ENCODE assay signal across 11 cellular contexts in genomic region chr1:78102082-78102481, GRCh38. TPM values are rescaled to one million over a fixed set of nuclear protein-coding genes. Genes with fewer than 3 reads are reported as not detected.
DNase-seq lines count a peak whose midpoint lies in the region; ATAC-seq, FAIRE-seq and TF ChIP-seq lines count a peak whose summit lies in the region.
"Had no signal": no experiment of that assay in that cellular context is flagged by ENCODE, and none has a peak within 500 bp of the region (broad histone marks: within the 10 kb centered on the region; RNA-seq: fewer than 3 reads in every experiment).

No MANE protein-coding gene starts in this region.

- H3K14ac ChIP-seq in mesenchymal stem cell (ENCODE audit: low read length in 2 of 2) = no peak overlapping the region

- H2BK15ac ChIP-seq in mesenchymal stem cell (ENCODE audit: low read depth, poor library complexity, severe bottlenecking) = no peak overlapping the region

- no peak overlapping the region for H2BK5ac ChIP-seq in mesenchymal stem cell (ENCODE audit: low read depth, low read length, poor library complexity, severe bottlenecking)

- POLR2A ChIA-PET in AG04450 (lab: Yijun Ruan, JAX) = interaction anchor here (1.4 to 2.5 kb wide), 2 partner anchors 97 to 123 kb away, joined by 5 to 21 read pairs; partner anchors contain the start of genes DNAJB4 and FUBP1

- no peaks in the 10 kb centered on the region for H3K9me3 ChIP-seq in AG04450 (ENCODE audit: control insufficient read depth, insufficient read depth, low read length)
- no peaks in the 10 kb centered on the region for H3K9me3 ChIP-seq in HUES6 (ENCODE audit: control insufficient read depth, insufficient read depth, low read depth, low read length)
- H3K9me3 ChIP-seq in mesenchymal stem cell (ENCODE audit: control insufficient read depth, low read length) = no peaks in the 10 kb centered on the region
- H3K9me3 ChIP-seq in aorta (ENCODE audit: control insufficient read depth, low read length) = no peaks in the 10 kb centered on the region

- H3K9ac ChIP-seq in HUES6 (ENCODE audit: low read length) (no peak overlapping the region), mesenchymal stem cell (ENCODE audit: low read length) (peak overlapping the region; percentile 83)

- H3K4me3 ChIP-seq in AG04450 (ENCODE audit: low read depth, low read length) (no peak overlapping the region), HUES6 (ENCODE audit: low read depth, low read length) (no peak overlapping the region), bronchial epithelial cell (ENCODE audit: low read depth, low read length) (no peak overlapping the region), mesenchymal stem cell (ENCODE audit: insufficient read depth in 1 of 2, low read depth in 1 of 2, low read length in 2 of 2) (peak overlapping the region in 1 of 2 experiments; percentile 5), aorta (ENCODE audit: low read length in 2 of 2) (no peak overlapping the region)

- H2AK5ac ChIP-seq in mesenchymal stem cell (ENCODE audit: low read length, severe bottlenecking) = no peak overlapping the region

- H4K8ac ChIP-seq in mesenchymal stem cell (ENCODE audit: low read length) = no peak overlapping the region

- no peak overlapping the region for H4K91ac ChIP-seq in mesenchymal stem cell (ENCODE audit: low read length)

- FAIRE-seq in bronchial epithelial cell (lab: Jason Lieb, UNC) = no peak

- H3K36me3 ChIP-seq in HUES6 (ENCODE audit: control insufficient read depth, insufficient read depth, low read length) (no peaks in the 10 kb centered on the region), bronchial epithelial cell (ENCODE audit: control insufficient read depth, insufficient read depth, low read length) (no peaks in the 10 kb centered on the region), mesenchymal stem cell (ENCODE audit: control insufficient read depth in 1 of 2, insufficient read depth in 2 of 2, low read depth in 1 of 2, low read length in 2 of 2) (no peaks in the 10 kb centered on the region), aorta (ENCODE audit: control insufficient read depth in 1 of 2, insufficient read depth in 2 of 2, low read length in 1 of 2) (no peaks in the 10 kb centered on the region)

- peak; percentile 75 for DNase-seq in AG04450 (ENCODE audit: low read depth, low spot score)
- DNase-seq in bronchial epithelial cell (ENCODE audit: low read depth) = peak; percentile 50
- peak; percentile 67 for DNase-seq in mesenchymal stem cell
- DNase-seq in HK-2 (ENCODE audit: unreplicated experiment) = no peak
- no peak for DNase-seq in DMS153 (lab: John Stamatoyannopoulos, UW)
- no peak for DNase-seq in aorta
- DNase-seq in NCI-H2107 treated with DMSO at 0.1 percent for 48 hours (lab: John Stamatoyannopoulos, UW; ENCODE audit: unreplicated experiment) = no peak
- DNase-seq: CD4-positive, CD25-positive, alpha-beta regulatory T cell; natural killer cell; NCI-H146 had no signal

- 17% methylated on average over 1 of the region's 3 CpGs for WGBS in mesenchymal stem cell
- WGBS in aorta, 2 donors = 49 to 53% methylated on average over 3 of the region's 3 CpGs

- no peak for TF ChIP-seq CTCF in AG04450 (IDR thresholded peaks at IDR 0.05; ENCODE audit: low read depth, low read length)
- TF ChIP-seq CTCF in bronchial epithelial cell (IDR thresholded peaks at IDR 0.05; ENCODE audit: insufficient read depth, low read length, severe bottlenecking) = no peak

- no peak overlapping the region for H2BK12ac ChIP-seq in mesenchymal stem cell (ENCODE audit: low read length in 2 of 2)

- intact Hi-C loops in aorta (cut with DNase I) = loop anchor here (2.0 to 10.0 kb wide), 3 partner anchors 95 to 267 kb away; no protein-coding TSS in a partner anchor

- no peak overlapping the region for H3K23ac ChIP-seq in mesenchymal stem cell (ENCODE audit: low read length in 2 of 2)

- H3K4ac ChIP-seq in mesenchymal stem cell (ENCODE audit: low read depth in 1 of 2, low read length in 2 of 2) = no peak overlapping the region

- no peak overlapping the region for H2BK120ac ChIP-seq in mesenchymal stem cell (ENCODE audit: low read depth, low read length)

- no peaks in the 10 kb centered on the region for H3K27me3 ChIP-seq in AG04450 (ENCODE audit: control insufficient read depth, insufficient read depth, low read length)
- H3K27me3 ChIP-seq in HUES6 (ENCODE audit: control insufficient read depth, insufficient read depth, low read length) = no peaks in the 10 kb centered on the region
- H3K27me3 ChIP-seq in bronchial epithelial cell (ENCODE audit: control insufficient read depth, insufficient read depth, low read length) = no peaks in the 10 kb centered on the region
- H3K27me3 ChIP-seq in mesenchymal stem cell (ENCODE audit: control insufficient read depth in 1 of 2, insufficient read depth in 1 of 2, low read length in 2 of 2) = no peaks in the 10 kb centered on the region
- H3K27me3 ChIP-seq in aorta (ENCODE audit: control insufficient read depth in 1 of 2, insufficient read depth in 2 of 2, low read length in 1 of 2) = no peaks in the 10 kb centered on the region

- H3K4me1 ChIP-seq in HUES6 (ENCODE audit: control insufficient read depth, insufficient read depth, low read length) (peaks cover 12% of the 10 kb centered on the region; the same call in 1 of the 2 replicates), mesenchymal stem cell (ENCODE audit: control insufficient read depth, insufficient read depth, low read depth, low read length) (peaks cover 2% of the 10 kb centered on the region), aorta (ENCODE audit: control insufficient read depth in 1 of 2, insufficient read depth in 2 of 2, low read length in 2 of 2) (peaks cover 1 to 13% of the 10 kb centered on the region in 2 donors)

- no peak overlapping the region for H3K18ac ChIP-seq in mesenchymal stem cell (ENCODE audit: low read depth in 1 of 2, low read length in 2 of 2)

- H2AFZ ChIP-seq in mesenchymal stem cell (ENCODE audit: low read depth, low read length) = no peak overlapping the region

- no peaks in the 10 kb centered on the region for H3K79me1 ChIP-seq in mesenchymal stem cell (replicated peaks; ENCODE audit: low read length, poor library complexity, severe bottlenecking)

- ATAC-seq in aorta (ENCODE audit: low FRiP score) = no peak
- ATAC-seq: natural killer cell had no signal

- H3K4me2 ChIP-seq in mesenchymal stem cell (ENCODE audit: low read length, poor library complexity, severe bottlenecking) = no peak overlapping the region

- peak overlapping the region; percentile 80 for H3K27ac ChIP-seq in AG04450 (ENCODE audit: low read depth, low read length)
- H3K27ac ChIP-seq in HUES6 (ENCODE audit: low read depth, low read length) = peak overlapping the region; percentile 23; the same call in 1 of the 2 replicates
- H3K27ac ChIP-seq in mesenchymal stem cell (ENCODE audit: low read length, poor library complexity, severe bottlenecking) = peak overlapping the region; percentile 87
- H3K27ac ChIP-seq in aorta (ENCODE audit: low read depth in 1 of 2, low read length in 2 of 2) = peak overlapping the region in 1 of 2 donors; percentile 43

- CTCF ChIA-PET in AG04450 (lab: Charles Lee) = interaction anchor here (0.6 to 5.5 kb wide), 2 partner anchors 10 to 12 kb away, joined by 3 to 64 read pairs; no protein-coding TSS in a partner anchor

RNA-seq across cellular contexts. Expression of gene GIPC2, which starts 56.3 kb away (rescaled TPM):
- polyA plus RNA-seq in AG04450 (2011; rRNA removed) = 0.07 and 0.09 TPM in 2 replicates
- 0.48 TPM in 1 of 2 replicates, not detected in the other for polyA minus RNA-seq in AG04450 (2011; rRNA and poly(A)+ RNA removed)
- 0.38 and 1.1 TPM in 2 replicates for total RNA-seq in bronchial epithelial cell
- polyA plus RNA-seq in mesenchymal stem cell (2013, experiment 1 of 2) = 0.01 TPM
- not detected for polyA plus RNA-seq in mesenchymal stem cell (2013, experiment 2 of 2)
- 1 to 10 TPM; 2.8 to 7.4 TPM for total RNA-seq in aorta
- 1 to 10 TPM; 1.4 to 7.5 TPM for polyA plus RNA-seq in aorta
- total RNA-seq: CD4-positive, CD25-positive, alpha-beta regulatory T cell; natural killer cell had no signal

Comparison
In these comparisons a context has a peak if more than half of its experiments do, and no peak if none do; other contexts are left out.
1. DNase-seq: peak in AG04450 (single experiment), bronchial epithelial cell (single experiment) and mesenchymal stem cell (single experiment); none in HK-2 (single experiment), DMS153 (single experiment), aorta (0 of 2) and NCI-H2107 treated with DMSO at 0.1 percent for 48 hours (single experiment).